In genomic region chr6:44342052-44342451, GRCh38 we compare ENCODE assay signal across 1 cellular context.
TF ChIP-seq lines count a peak whose summit lies in the region.

No MANE protein-coding gene starts in this region.

TF ChIP-seq in GM23338, 12 proteins besides CTCF, POLR2A, EP300 and RAD21:
- TF ChIP-seq ZNF462 (CRISPR knock-in tag; IDR thresholded peaks at IDR 0.05) (no peak), NANOG (IDR thresholded peaks at IDR 0.05; ENCODE audit: borderline replicate concordance) (no peak), POLR2AphosphoS5 (IDR thresholded peaks at IDR 0.05; ENCODE audit: low read depth) (no peak), EZH2 (IDR thresholded peaks at IDR 0.05; ENCODE audit: low read depth, unreplicated experiment) (no peak), REST (IDR thresholded peaks at IDR 0.05; ENCODE audit: unreplicated experiment) (no peak), CREB1 (CRISPR knock-in tag; IDR thresholded peaks at IDR 0.05; ENCODE audit: low read depth) (no peak), ETS1 (IDR thresholded peaks at IDR 0.05) (no peak), STAT1 (IDR thresholded peaks at IDR 0.05; ENCODE audit: unreplicated experiment) (no peak), EZH2phosphoT487 (IDR thresholded peaks at IDR 0.05; ENCODE audit: unreplicated experiment) (no peak), JUNB (IDR thresholded peaks at IDR 0.05; ENCODE audit: unreplicated experiment) (no peak), ZNF331 (CRISPR knock-in tag; IDR thresholded peaks at IDR 0.05; ENCODE audit: low read depth) (no peak), ZNF114 (CRISPR knock-in tag; IDR thresholded peaks at IDR 0.05) (no peak)
TF ChIP-seq in GM23338: peak in this region for 0.
